9 cellular contexts compared by ENCODE assay signal in the genomic region with DNA sequence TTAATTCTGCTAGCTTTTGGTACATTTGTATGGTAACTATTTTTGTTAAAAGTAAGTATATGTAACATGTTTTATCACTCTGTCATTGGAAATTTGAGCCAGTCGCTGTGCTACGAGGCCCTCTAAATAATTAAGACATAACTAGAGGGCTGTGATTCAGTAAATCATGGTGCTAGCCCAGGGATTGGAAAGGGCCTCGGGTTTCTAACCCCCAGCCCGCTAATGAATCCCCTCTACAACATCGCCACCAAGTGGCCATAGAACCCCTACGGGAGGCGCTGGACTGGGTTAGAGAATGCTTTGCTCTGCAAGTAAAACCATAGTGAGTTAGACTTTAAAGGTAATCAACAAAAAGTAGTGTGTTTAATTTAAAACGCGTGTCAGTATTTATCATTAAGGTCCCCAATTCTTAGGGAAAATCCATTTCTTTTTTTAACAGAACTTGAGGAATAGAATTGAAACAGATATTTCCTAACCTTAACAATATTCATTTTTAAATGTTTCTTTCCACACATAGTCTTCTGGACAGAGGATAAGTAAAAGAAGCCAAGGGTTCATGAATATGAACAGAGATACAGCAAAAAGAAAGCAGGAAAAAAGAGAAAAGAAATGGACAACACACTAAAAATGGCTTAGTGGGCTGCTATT.
DNase-seq lines count a peak whose midpoint lies in the region; ATAC-seq and TF ChIP-seq lines count a peak whose summit lies in the region.
"Had no signal": no experiment of that assay in that cellular context is flagged by ENCODE, and none has a peak within 500 bp of the region (broad histone marks: within the 10 kb centered on the region; RNA-seq: fewer than 3 reads in every experiment).

No MANE protein-coding gene starts in this region.

- ATAC-seq in right cardiac atrium = peak; percentile 43 to 72
- ATAC-seq in HG03457 (IDR thresholded peaks at IDR 0.05; ENCODE audit: unreplicated experiment) = no peak

- no peaks in the 10 kb centered on the region for H3K9me3 ChIP-seq in breast epithelium
- no peaks in the 10 kb centered on the region for H3K9me3 ChIP-seq in right cardiac atrium (ENCODE audit: control insufficient read depth, low read length)
- H3K9me3 ChIP-seq in vagina = no peaks in the 10 kb centered on the region

- no peaks in the 10 kb centered on the region for H3K9me3 Mint-ChIP-seq in MCF 10A (ENCODE audit: unreplicated experiment)
- H3K9me3 Mint-ChIP-seq in type B pancreatic cell = no peaks in the 10 kb centered on the region

- BruUV-seq in MCF 10A (replicated peaks; lab: Mats Ljungman, UMichigan) = no TSS peak

- H3K4me3 ChIP-seq in breast epithelium (no peak overlapping the region), right cardiac atrium (ENCODE audit: low read length) (no peak overlapping the region), vagina (no peak overlapping the region)

- H3K27me3 Mint-ChIP-seq in MCF 10A (ENCODE audit: insufficient read depth, unreplicated experiment) (no peaks in the 10 kb centered on the region), type B pancreatic cell (no peaks in the 10 kb centered on the region)
- H3K27me3 Mint-ChIP-seq: CD4-positive, alpha-beta memory T cell had no signal

- POLR2A ChIA-PET in MCF 10A (lab: Yijun Ruan, JAX) = no interaction called here

- H3K27ac Mint-ChIP-seq in MCF 10A (ENCODE audit: low read depth, unreplicated experiment) = no peak overlapping the region
- H3K27ac Mint-ChIP-seq in type B pancreatic cell = no peak overlapping the region
- H3K27ac Mint-ChIP-seq: CD4-positive, alpha-beta memory T cell had no signal

- 20% methylated on average over 9 of the region's 9 CpGs for WGBS in right cardiac atrium

- intact Hi-C loops in MCF 10A (cut with micrococcal nuclease) = loop anchor here (2.0 to 5.0 kb wide), 4 partner anchors 240 to 1649 kb away; no protein-coding TSS in a partner anchor
- intact Hi-C loops in breast epithelium (cut with DNase I; ENCODE audit: low total_unique reads) = no loop called here
- intact Hi-C loops in right cardiac atrium (cut with DNase I) = no loop called here
- intact Hi-C loops in vagina (cut with DNase I) = no loop called here

- no peak overlapping the region for H3K4me3 Mint-ChIP-seq in MCF 10A (ENCODE audit: unreplicated experiment)
- H3K4me3 Mint-ChIP-seq in type B pancreatic cell = no peak overlapping the region
- H3K4me3 Mint-ChIP-seq: CD4-positive, alpha-beta memory T cell had no signal

- H3K4me1 ChIP-seq in breast epithelium (no peaks in the 10 kb centered on the region), right cardiac atrium (ENCODE audit: control insufficient read depth, insufficient read depth, low read length) (no peaks in the 10 kb centered on the region), vagina (no peaks in the 10 kb centered on the region)

- H3K27me3 ChIP-seq in breast epithelium = no peaks in the 10 kb centered on the region
- H3K27me3 ChIP-seq in right cardiac atrium (ENCODE audit: control insufficient read depth, insufficient read depth) = no peaks in the 10 kb centered on the region
- H3K27me3 ChIP-seq in vagina = no peaks in the 10 kb centered on the region

- DNase-seq in MCF 10A (ENCODE audit: unreplicated experiment) = peak; percentile 65
- no peak for DNase-seq in breast epithelium (ENCODE audit: low spot score in 2 of 2)
- peak; percentile 50 for DNase-seq in SHP77 treated with DMSO at 0.1 percent for 48 hours (lab: John Stamatoyannopoulos, UW)
- DNase-seq in right cardiac atrium = peak; percentile 37 to 60 (median 60)
- peak; percentile 79 for DNase-seq in type B pancreatic cell (ENCODE audit: extremely low spot score, unreplicated experiment)
- no peak for DNase-seq in NCI-H2029 treated with DMSO at 0.1 percent for 48 hours (lab: John Stamatoyannopoulos, UW)
- DNase-seq in vagina (ENCODE audit: extremely low spot score in 2 of 2) = no peak
- DNase-seq: CD4-positive, alpha-beta memory T cell had no signal

- H3K4me1 Mint-ChIP-seq in MCF 10A (ENCODE audit: insufficient read depth, unreplicated experiment) (no peaks in the 10 kb centered on the region), type B pancreatic cell (ENCODE audit: unreplicated experiment) (peaks cover 12% of the 10 kb centered on the region)
- H3K4me1 Mint-ChIP-seq: CD4-positive, alpha-beta memory T cell had no signal

- H3K36me3 ChIP-seq in breast epithelium (no peaks in the 10 kb centered on the region), vagina (no peaks in the 10 kb centered on the region)

- CTCF ChIA-PET in MCF 10A (lab: Yijun Ruan, JAX) = interaction anchor here (0.6 to 1.4 kb wide), 4 partner anchors 21 to 1644 kb away, joined by 3 to 6 read pairs (median 3); no protein-coding TSS in a partner anchor

- no peaks in the 10 kb centered on the region for H3K36me3 Mint-ChIP-seq in MCF 10A (ENCODE audit: insufficient read depth, unreplicated experiment)
- no peaks in the 10 kb centered on the region for H3K36me3 Mint-ChIP-seq in type B pancreatic cell
- H3K36me3 Mint-ChIP-seq: CD4-positive, alpha-beta memory T cell had no signal

- no peak overlapping the region for H3K27ac ChIP-seq in breast epithelium
- H3K27ac ChIP-seq in right cardiac atrium (ENCODE audit: low read length) = no peak overlapping the region
- no peak overlapping the region for H3K27ac ChIP-seq in vagina

- TF ChIP-seq POLR2A in breast epithelium (IDR thresholded peaks at IDR 0.05) = no peak
- TF ChIP-seq POLR2A in vagina (IDR thresholded peaks at IDR 0.05) = no peak

- TF ChIP-seq CTCF in MCF 10A (IDR thresholded peaks at IDR 0.05; ENCODE audit: unreplicated experiment) (peak; percentile 59), breast epithelium (IDR thresholded peaks at IDR 0.05) (no peak), type B pancreatic cell (conservative IDR thresholded peaks at IDR 0.05) (peak; percentile 94), vagina (IDR thresholded peaks at IDR 0.05) (no peak)

Comparison
In these comparisons a context has a peak if more than half of its experiments do, and no peak if none do; other contexts are left out.
1. DNase-seq: peak in MCF 10A (single experiment), SHP77 treated with DMSO at 0.1 percent for 48 hours (single experiment), right cardiac atrium (3 of 3) and type B pancreatic cell (single experiment); none in breast epithelium (0 of 2), NCI-H2029 treated with DMSO at 0.1 percent for 48 hours (single experiment) and vagina (0 of 2).
2. CTCF ChIP-seq: peak in MCF 10A (single experiment) and type B pancreatic cell (single experiment); none in breast epithelium (0 of 3) and vagina (0 of 3).